Comparison of ENCODE assay signal across 29 cellular contexts in the genomic region with DNA sequence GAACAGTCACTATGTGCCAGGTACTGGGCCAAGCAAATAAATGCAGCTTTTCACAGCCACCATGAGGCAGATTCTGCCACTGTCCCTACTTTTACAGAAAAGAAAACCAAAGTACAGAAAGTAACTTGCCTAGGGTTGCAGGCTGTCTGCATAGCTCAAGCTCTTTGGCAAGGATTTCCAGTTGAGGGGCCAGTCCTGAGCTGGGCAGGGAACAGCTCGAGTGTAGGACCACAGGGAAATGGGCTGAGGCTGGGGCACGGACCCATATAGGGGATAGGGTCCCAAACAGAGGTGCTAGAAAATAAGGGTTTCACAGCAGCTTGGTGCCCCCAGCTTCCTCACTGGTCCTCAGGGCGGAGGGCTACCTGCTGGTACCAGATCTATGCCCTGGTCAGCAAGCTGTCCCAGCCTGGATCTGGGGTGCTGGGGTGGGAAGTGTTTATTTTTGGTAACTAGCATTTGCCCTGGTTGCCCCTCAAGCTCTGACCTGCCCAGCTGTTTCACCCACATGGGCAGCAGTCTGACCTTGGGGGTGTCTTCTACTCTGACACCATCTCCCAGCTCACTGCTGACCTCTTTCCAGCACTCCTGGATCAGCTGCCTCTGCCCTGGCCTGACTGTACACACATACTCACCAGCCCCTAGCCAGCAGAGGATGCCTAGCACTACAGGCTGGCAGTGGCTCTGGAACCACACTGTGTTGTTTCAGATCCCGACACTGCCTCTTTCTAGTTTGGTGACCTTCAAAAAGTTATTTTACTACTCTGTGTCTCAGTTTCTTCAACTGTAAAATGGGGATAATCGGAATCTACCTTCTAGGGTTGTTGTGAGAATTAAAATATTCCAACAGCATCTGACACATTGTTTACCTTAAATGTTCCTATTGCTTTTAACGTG. TPM values are rescaled to one million over a fixed set of nuclear protein-coding genes. Genes with fewer than 3 reads are reported as not detected.
DNase-seq lines count a peak whose midpoint lies in the region; ATAC-seq, FAIRE-seq and TF ChIP-seq lines count a peak whose summit lies in the region.
"Had no signal": no experiment of that assay in that cellular context is flagged by ENCODE, and none has a peak within 500 bp of the region (broad histone marks: within the 10 kb centered on the region; RNA-seq: fewer than 3 reads in every experiment).

No MANE protein-coding gene starts in this region.

- no peak overlapping the region for H2BK12ac ChIP-seq in neuronal stem cell (ENCODE audit: low read length)

- H3K18ac ChIP-seq in neuronal stem cell (ENCODE audit: low read length) = peak overlapping the region; percentile 15

- no peak overlapping the region for H4K8ac ChIP-seq in neuronal stem cell (ENCODE audit: low read depth, low read length)

- no peaks in the 10 kb centered on the region for H3K79me2 ChIP-seq in HepG2 (ENCODE audit: insufficient read depth, low read length)

- WGBS in HepG2 (ENCODE audit: low lambda C conversion rate) = 88% methylated on average over 5 of the region's 6 CpGs
- 86% methylated on average over 3 of the region's 6 CpGs for WGBS in right lobe of liver (ENCODE audit: insufficient coverage, low coverage, low lambda C conversion rate, missing lambda C conversion rate)
- no CpG with 5 or more reads among the region's 6 CpGs for WGBS in neuronal stem cell (ENCODE audit: extremely low coverage in 2 of 2, insufficient read length in 2 of 2, insufficient replicate concordance in 1 of 2), 2 donors

- CTCF ChIA-PET in HepG2 (lab: Yijun Ruan, JAX; ENCODE audit: low intra/inter-chr PET ratio, low total read pairs) = no interaction called here

- BruUV-seq in HepG2 (replicated peaks; lab: Mats Ljungman, UMichigan) = no TSS peak

- no peak overlapping the region for H2BK15ac ChIP-seq in neuronal stem cell (ENCODE audit: low read length)

- intact Hi-C loops in HepG2 (cut with micrococcal nuclease; ENCODE audit: unreplicated experiment) = loop anchor here (5.0 kb wide), 1 partner anchor 33 kb away; no protein-coding TSS in a partner anchor
- intact Hi-C loops in right lobe of liver (cut with DNase I) = no loop called here
- intact Hi-C loops in left cardiac atrium (cut with DNase I) = no loop called here

- no peak overlapping the region for H3K23ac ChIP-seq in neuronal stem cell (ENCODE audit: low read depth, low read length, poor library complexity)

- no peak overlapping the region for H2BK120ac ChIP-seq in neuronal stem cell (ENCODE audit: low read depth, low read length)

- H3K27me3 ChIP-seq in HepG2 (ENCODE audit: control insufficient read depth in 1 of 2, insufficient read depth in 2 of 2, low read length in 2 of 2) = no peaks in the 10 kb centered on the region
- no peaks in the 10 kb centered on the region for H3K27me3 ChIP-seq in right lobe of liver
- H3K27me3 ChIP-seq in neuronal stem cell (ENCODE audit: control insufficient read depth in 3 of 3, insufficient read depth in 3 of 3, low read depth in 1 of 3, low read length in 3 of 3) = no peaks in the 10 kb centered on the region

- no peak for FAIRE-seq in HepG2 (lab: Jason Lieb, UNC)
- FAIRE-seq: A549 had no signal

- H3K4ac ChIP-seq in neuronal stem cell (ENCODE audit: low read length) = no peak overlapping the region

- peak overlapping the region; percentile 35 for H4K91ac ChIP-seq in neuronal stem cell (ENCODE audit: low read depth, low read length, poor library complexity)

- H2BK5ac ChIP-seq in neuronal stem cell (ENCODE audit: low read length) = no peak overlapping the region

- no peak overlapping the region for H2AK5ac ChIP-seq in neuronal stem cell (ENCODE audit: low read depth, low read length)

- H3K4me2 ChIP-seq in HepG2 (ENCODE audit: low read depth, low read length) (no peak overlapping the region), neuronal stem cell (ENCODE audit: insufficient read depth, low read length, poor library complexity, severe bottlenecking) (no peak overlapping the region)
- H3K4me2 ChIP-seq: A549 had no signal

- H3K9me3 ChIP-seq in HepG2 (ENCODE audit: low read length) = no peaks in the 10 kb centered on the region
- H3K9me3 ChIP-seq in right lobe of liver = no peaks in the 10 kb centered on the region
- no peaks in the 10 kb centered on the region for H3K9me3 ChIP-seq in neuronal stem cell (replicated peaks in 1 of 2; ENCODE audit: control insufficient read depth in 2 of 2, insufficient read depth in 1 of 2, low read depth in 1 of 2, low read length in 2 of 2)
- H3K9me3 ChIP-seq: A549 had no signal

- H3K4me3 ChIP-seq in HepG2 (replicated peaks in 1 of 3; ENCODE audit: insufficient read depth in 1 of 3, low read depth in 2 of 3, low read length in 3 of 3) (no peak overlapping the region), right lobe of liver (no peak overlapping the region), neuronal stem cell (ENCODE audit: low read length in 2 of 2) (no peak overlapping the region)
- H3K4me3 ChIP-seq: A549 had no signal

- peaks cover 34% of the 10 kb centered on the region for H3K4me1 ChIP-seq in HepG2 (ENCODE audit: insufficient read depth, low read length)
- no peaks in the 10 kb centered on the region for H3K4me1 ChIP-seq in right lobe of liver
- H3K4me1 ChIP-seq in neuronal stem cell (ENCODE audit: control insufficient read depth in 2 of 2, insufficient read depth in 1 of 2, low read depth in 1 of 2, low read length in 2 of 2) = peaks cover 0 to 9% of the 10 kb centered on the region in 2 donors
- H3K4me1 ChIP-seq: A549 had no signal

- ATAC-seq in HepG2 (no peak), right lobe of liver (no peak), left cardiac atrium (peak; percentile 13), HG03571 (IDR thresholded peaks at IDR 0.05; ENCODE audit: unreplicated experiment) (no peak), HG03442 (IDR thresholded peaks at IDR 0.05; ENCODE audit: unreplicated experiment) (no peak), GM18870 (IDR thresholded peaks at IDR 0.05; ENCODE audit: unreplicated experiment) (no peak)
- ATAC-seq: A549, natural killer cell, Panc1 had no signal

- TF ChIP-seq RAD21 in HepG2 (CRISPR knock-in tag; IDR thresholded peaks at IDR 0.05) = no peak

- no peak overlapping the region for H3K14ac ChIP-seq in neuronal stem cell (ENCODE audit: low read length)

- in situ Hi-C loops in HepG2 (cut with HindIII; ENCODE audit: extremely low pct_ligation_motif_present, low pct_unique_long_range_greater_than_20kb) = no loop called here

- TF ChIP-seq CTCF in HepG2 (CRISPR knock-in tag; IDR thresholded peaks at IDR 0.05) (no peak), right lobe of liver (IDR thresholded peaks at IDR 0.05) (no peak)

- no peak overlapping the region for H3K27ac ChIP-seq in HepG2 (ENCODE audit: extremely low read length, insufficient read depth, low read length)
- H3K27ac ChIP-seq in right lobe of liver = no peak overlapping the region
- H3K27ac ChIP-seq in neuronal stem cell (replicated peaks; ENCODE audit: low read length) = no peak overlapping the region
- H3K27ac ChIP-seq: A549 had no signal

- H3K9ac ChIP-seq in HepG2 (ENCODE audit: insufficient read depth, low read depth, low read length) = no peak overlapping the region
- no peak overlapping the region for H3K9ac ChIP-seq in neuronal stem cell (ENCODE audit: low read depth, low read length, poor library complexity)

- H3K36me3 ChIP-seq in HepG2 (replicated peaks in 1 of 2; ENCODE audit: control insufficient read depth in 1 of 2, insufficient read depth in 2 of 2, low read length in 2 of 2) (no peaks in the 10 kb centered on the region), right lobe of liver (no peaks in the 10 kb centered on the region), neuronal stem cell (replicated peaks in 1 of 2; ENCODE audit: control insufficient read depth in 2 of 2, insufficient read depth in 2 of 2, low read length in 2 of 2) (no peaks in the 10 kb centered on the region)

- peaks cover 3% of the 10 kb centered on the region for H3K79me1 ChIP-seq in neuronal stem cell (ENCODE audit: low read depth, low read length)

- TF ChIP-seq EP300 in HepG2 (IDR thresholded peaks at IDR 0.05; ENCODE audit: low read depth in 2 of 2, low read length in 2 of 2) (no peak), HepG2 (CRISPR knock-in tag; IDR thresholded peaks at IDR 0.05; ENCODE audit: borderline replicate concordance) (no peak)

- no peak overlapping the region for H2AFZ ChIP-seq in HepG2 (ENCODE audit: low read length)
- no peak overlapping the region for H2AFZ ChIP-seq in neuronal stem cell (ENCODE audit: low read length)

- H4K20me1 ChIP-seq in HepG2 (ENCODE audit: insufficient read depth, low read length) = no peaks in the 10 kb centered on the region

- DNase-seq in HepG2 (ENCODE audit: low spot score) = no peak
- no peak for DNase-seq in right lobe of liver
- DNase-seq in left cardiac atrium = no peak
- DNase-seq in neuronal stem cell (ENCODE audit: low spot score) = no peak
- no peak for DNase-seq in SKM-1 treated with dmso at 0.1 percent for 144 hours (lab: John Stamatoyannopoulos, UW; ENCODE audit: unreplicated experiment)
- DNase-seq: activated CD4-positive, alpha-beta T cell treated with anti-CD3 and anti-CD28 coated beads, Interleukin-2, amount 50 U/mL, for 48 hours; activated CD4-positive, CD25-positive, alpha-beta regulatory T cell treated with anti-CD3 and anti-CD28 coated beads, Interleukin-2, amount 50 U/mL, for 72 hours; activated naive CD4-positive, alpha-beta T cell; activated T-cell treated with anti-CD3 and anti-CD28 coated beads, Interleukin-2, amount 50 U/mL, for 48 hours; AML-193; CD4-positive, CD25-positive, alpha-beta regulatory T cell; effector CD8-positive, alpha-beta T cell; midbrain; natural killer cell; NCI-H1092; NCI-H1694; NCI-H446; NCI-H774; retina; SHP77 treated with DMSO at 0.1 percent for 48 hours; stimulated activated CD4-positive, alpha-beta T cell treated with anti-CD3 and anti-CD28 coated beads, Interleukin-12 subunit alpha, Interleukin-12 subunit beta, amount 100 ng/mL, for 4 hours; stimulated activated CD4-positive, alpha-beta T cell treated with anti-CD3 and anti-CD28 coated beads, Interleukin-2, amount 100 ng/mL, for 48 hours had no signal

- TF ChIP-seq POLR2A in HepG2 (IDR thresholded peaks at IDR 0.05; ENCODE audit: insufficient read depth in 1 of 2, low read depth in 2 of 2, low read length in 2 of 2) (no peak), right lobe of liver (IDR thresholded peaks at IDR 0.05) (no peak)

- POLR2A ChIA-PET in HepG2 (lab: Yijun Ruan, JAX) = interaction anchor here (0.6 to 1.3 kb wide), 2 partner anchors 16 to 176 kb away, joined by 3 to 4 read pairs; a partner anchor contains a TSS

RNA-seq across cellular contexts. Expression of a gene that starts 16.2 kb away (rescaled TPM):
- total RNA-seq in HepG2 (2016; rRNA removed; fragmentation: Illumina TruSeq; extraction: Trizol) (36.2 TPM in 2 replicates), right lobe of liver (1 to 10 TPM; 2.5 to 7.9 (median 6.9) TPM), left cardiac atrium (100 to 1,000 TPM; 213 to 242 TPM)
- 30.3 and 31.5 TPM in 2 replicates for total RNA-seq in HepG2 (2016; cell fraction: cytosol; rRNA removed; fragmentation: Illumina TruSeq; extraction: Trizol; ENCODE audit: low read depth)
- total RNA-seq in HepG2 (2016; cell fraction: insoluble cytoplasmic fraction; rRNA removed; fragmentation: Illumina TruSeq; extraction: Trizol) = 27.7 and 30.0 TPM in 2 replicates
- 59.3 and 62.6 TPM in 2 replicates for total RNA-seq in HepG2 (2016; cell fraction: membrane; rRNA removed; fragmentation: Illumina TruSeq; extraction: Trizol)
- total RNA-seq in HepG2 (2016; cell fraction: nucleus; rRNA removed; fragmentation: Illumina TruSeq; extraction: Trizol) = 24.4 and 32.5 TPM in 2 replicates
- polyA plus RNA-seq in HepG2 (2011; rRNA removed) = 8.8 and 8.9 TPM in 2 replicates
- 7.2 and 8.0 TPM in 2 replicates for polyA plus RNA-seq in HepG2 (2011; cell fraction: cytosol; rRNA removed)
- 8.6 and 8.8 TPM in 2 replicates for polyA plus RNA-seq in HepG2 (2011; cell fraction: nucleus; rRNA removed)
- polyA plus RNA-seq in HepG2 (2012) = 4.2 and 4.6 TPM in 2 replicates
- 31.3 and 40.9 TPM in 2 replicates for polyA plus RNA-seq in HepG2 (2016; cell fraction: cytosol; fragmentation: Illumina TruSeq; extraction: Trizol; ENCODE audit: low read depth)
- 26.0 and 29.0 TPM in 2 replicates for polyA plus RNA-seq in HepG2 (2016; cell fraction: insoluble cytoplasmic fraction; fragmentation: Illumina TruSeq; extraction: Trizol; ENCODE audit: low read depth)
- polyA plus RNA-seq in HepG2 (2016; cell fraction: membrane; fragmentation: Illumina TruSeq; extraction: Trizol; ENCODE audit: low read depth) = 49.8 and 50.3 TPM in 2 replicates
- 34.3 and 34.5 TPM in 2 replicates for polyA plus RNA-seq in HepG2 (2016; cell fraction: nucleus; fragmentation: Illumina TruSeq; extraction: Trizol; ENCODE audit: insufficient read depth, low read depth)
- 5.8 and 6.5 TPM in 2 replicates for polyA minus RNA-seq in HepG2 (2011; rRNA and poly(A)+ RNA removed; ENCODE audit: low replicate concordance)
- 5.4 and 5.8 TPM in 2 replicates for polyA minus RNA-seq in HepG2 (2011; cell fraction: cytosol; rRNA and poly(A)+ RNA removed)
- 5.0 and 8.8 TPM in 2 replicates for polyA minus RNA-seq in HepG2 (2011; cell fraction: nucleus; rRNA and poly(A)+ RNA removed)
- 16.3 TPM for polyA plus RNA-seq in neuronal stem cell (2013, experiment 1 of 2)
- polyA plus RNA-seq in neuronal stem cell (2013, experiment 2 of 2) = 16.1 TPM
- total RNA-seq: CD4-positive, CD25-positive, alpha-beta regulatory T cell had no signal
- polyA plus RNA-seq: CD4-positive, CD25-positive, alpha-beta regulatory T cell had no signal

RNA-seq across cellular contexts. Expression of a gene that starts 35.0 kb away (rescaled TPM):
- total RNA-seq in HepG2 (2016; rRNA removed; fragmentation: Illumina TruSeq; extraction: Trizol) = not detected in 2 replicates
- not detected in 2 replicates for total RNA-seq in HepG2 (2016; cell fraction: cytosol; rRNA removed; fragmentation: Illumina TruSeq; extraction: Trizol; ENCODE audit: low read depth)
- total RNA-seq in HepG2 (2016; cell fraction: insoluble cytoplasmic fraction; rRNA removed; fragmentation: Illumina TruSeq; extraction: Trizol) = not detected in 2 replicates
- 0.28 TPM in 1 of 2 replicates, not detected in the other for total RNA-seq in HepG2 (2016; cell fraction: membrane; rRNA removed; fragmentation: Illumina TruSeq; extraction: Trizol)
- total RNA-seq in HepG2 (2016; cell fraction: nucleus; rRNA removed; fragmentation: Illumina TruSeq; extraction: Trizol) = not detected in 2 replicates
- polyA plus RNA-seq in HepG2 (2011; rRNA removed) = not detected in 2 replicates
- polyA plus RNA-seq in HepG2 (2011; cell fraction: cytosol; rRNA removed) = not detected in 2 replicates
- polyA plus RNA-seq in HepG2 (2011; cell fraction: nucleus; rRNA removed) = not detected in 2 replicates
- 0.37 and 0.50 TPM in 2 replicates for polyA plus RNA-seq in HepG2 (2012)
- not detected in 2 replicates for polyA plus RNA-seq in HepG2 (2016; cell fraction: cytosol; fragmentation: Illumina TruSeq; extraction: Trizol; ENCODE audit: low read depth)
- not detected in 2 replicates for polyA plus RNA-seq in HepG2 (2016; cell fraction: insoluble cytoplasmic fraction; fragmentation: Illumina TruSeq; extraction: Trizol; ENCODE audit: low read depth)
- polyA plus RNA-seq in HepG2 (2016; cell fraction: membrane; fragmentation: Illumina TruSeq; extraction: Trizol; ENCODE audit: low read depth) = not detected in 2 replicates
- not detected in 2 replicates for polyA plus RNA-seq in HepG2 (2016; cell fraction: nucleus; fragmentation: Illumina TruSeq; extraction: Trizol; ENCODE audit: insufficient read depth, low read depth)
- not detected in 2 replicates for polyA minus RNA-seq in HepG2 (2011; rRNA and poly(A)+ RNA removed; ENCODE audit: low replicate concordance)
- polyA minus RNA-seq in HepG2 (2011; cell fraction: cytosol; rRNA and poly(A)+ RNA removed) = not detected in 2 replicates
- 0.26 and 0.37 TPM in 2 replicates for polyA minus RNA-seq in HepG2 (2011; cell fraction: nucleus; rRNA and poly(A)+ RNA removed)
- total RNA-seq in right lobe of liver = not detected
- total RNA-seq in left cardiac atrium = not detected
- polyA plus RNA-seq in neuronal stem cell (2013, experiment 1 of 2) = 1.7 TPM
- 1.9 TPM for polyA plus RNA-seq in neuronal stem cell (2013, experiment 2 of 2)
- total RNA-seq: CD4-positive, CD25-positive, alpha-beta regulatory T cell; HT-29; natural killer cell; osteocyte had no signal

Comparison
In these comparisons a context has a peak if more than half of its experiments do, and no peak if none do; other contexts are left out.
1. ATAC-seq: peak in left cardiac atrium (2 of 2); none in HepG2 (single experiment), right lobe of liver (0 of 4), HG03571 (single experiment), HG03442 (single experiment) and GM18870 (single experiment).